Comparison of ENCODE assay signal across 11 cellular contexts in genomic region chr14:95713596-95714371, GRCh38. TPM values are rescaled to one million over a fixed set of nuclear protein-coding genes. Genes with fewer than 3 reads are reported as not detected.
DNase-seq lines count a peak whose midpoint lies in the region; ATAC-seq and TF ChIP-seq lines count a peak whose summit lies in the region.
"Had no signal": no experiment of that assay in that cellular context is flagged by ENCODE, and none has a peak within 500 bp of the region (broad histone marks: within the 10 kb centered on the region; RNA-seq: fewer than 3 reads in every experiment).

TCL1A (minus strand) TSS chr14:95714125; CDS start chr14:95714066, 59 bp downstream.

- no peaks in the 10 kb centered on the region for H3K4me1 ChIP-seq in Peyer's patch
- H3K4me1 ChIP-seq: uterus had no signal

- H3K4me3 ChIP-seq in GM12865 (ENCODE audit: low read depth, low read length) (peak within 1 kb of the TSS; percentile 79), Peyer's patch (peak within 1 kb of the TSS in 1 of 4 donors; percentile 18)
- H3K4me3 ChIP-seq: uterus had no signal

- TF ChIP-seq POLR2A in Peyer's patch (IDR thresholded peaks at IDR 0.05) = no peak

- DNase-seq in GM12865 (ENCODE audit: low read depth) = peak; percentile 91
- peak in 2 of 3 donors; percentile 57 to 67 for DNase-seq in Peyer's patch
- DNase-seq in HT-29 (ENCODE audit: low spot score) = no peak
- no peak for DNase-seq in T1000 (lab: John Stamatoyannopoulos, UW)
- no peak for DNase-seq in NCI-H2081 (lab: John Stamatoyannopoulos, UW)
- no peak for DNase-seq in activated CD4-positive, alpha-beta T cell treated with anti-CD3 and anti-CD28 coated beads, Interleukin-2, amount 50 U/mL, for 4 hours
- DNase-seq: activated CD4-positive, CD25-positive, alpha-beta regulatory T cell treated with anti-CD3 and anti-CD28 coated beads, Interleukin-2, amount 50 U/mL, for 72 hours; NK-92 treated with Interleukin-12 subunit alpha and Interleukin-12 subunit beta, amount 100 ng/mL, for 24 hours; uterus had no signal

- no peaks in the 10 kb centered on the region for H3K36me3 ChIP-seq in Peyer's patch
- H3K36me3 ChIP-seq: uterus had no signal

- peak; percentile 54 for TF ChIP-seq CTCF in GM12865 (IDR thresholded peaks at IDR 0.05; ENCODE audit: insufficient read depth, low read depth, low read length, missing control alignments)
- no peak for TF ChIP-seq CTCF in Peyer's patch (IDR thresholded peaks at IDR 0.05)

- peak within 1 kb of the TSS in 1 of 4 donors; percentile 53 for H3K27ac ChIP-seq in Peyer's patch
- H3K27ac ChIP-seq: uterus had no signal

- peaks cover 0 to 6% of the 10 kb centered on the region in 2 donors for H3K27me3 ChIP-seq in Peyer's patch

- H3K9me3 ChIP-seq in Peyer's patch = no peaks in the 10 kb centered on the region
- H3K9me3 ChIP-seq: uterus had no signal

- peak; percentile 73 for ATAC-seq in GM19372 (IDR thresholded peaks at IDR 0.05; ENCODE audit: low read depth, unreplicated experiment)
- peak; percentile 82 for ATAC-seq in HG02884 (IDR thresholded peaks at IDR 0.05; ENCODE audit: unreplicated experiment)

RNA-seq across cellular contexts. Expression of gene TCL1A, which starts in this region (rescaled TPM):
- 10 to 100 TPM in 1 of 4 donors, 1 to 10 TPM in 1, not detected in 2; 3.2 to 14.9 TPM for total RNA-seq in Peyer's patch
- not detected in 2 replicates for total RNA-seq in HT-29 (2014; rRNA removed; shearing (Covaris generic))

Comparison
In these comparisons a context has a peak if more than half of its experiments do, and no peak if none do; other contexts are left out.
1. DNase-seq: peak in GM12865 (single experiment) and Peyer's patch (2 of 3); none in HT-29 (single experiment), T1000 (single experiment), NCI-H2081 (0 of 2) and activated CD4-positive, alpha-beta T cell treated with anti-CD3 and anti-CD28 coated beads, Interleukin-2, amount 50 U/mL, for 4 hours (0 of 2).